19 cellular contexts compared by ENCODE assay signal in the genomic region with DNA sequence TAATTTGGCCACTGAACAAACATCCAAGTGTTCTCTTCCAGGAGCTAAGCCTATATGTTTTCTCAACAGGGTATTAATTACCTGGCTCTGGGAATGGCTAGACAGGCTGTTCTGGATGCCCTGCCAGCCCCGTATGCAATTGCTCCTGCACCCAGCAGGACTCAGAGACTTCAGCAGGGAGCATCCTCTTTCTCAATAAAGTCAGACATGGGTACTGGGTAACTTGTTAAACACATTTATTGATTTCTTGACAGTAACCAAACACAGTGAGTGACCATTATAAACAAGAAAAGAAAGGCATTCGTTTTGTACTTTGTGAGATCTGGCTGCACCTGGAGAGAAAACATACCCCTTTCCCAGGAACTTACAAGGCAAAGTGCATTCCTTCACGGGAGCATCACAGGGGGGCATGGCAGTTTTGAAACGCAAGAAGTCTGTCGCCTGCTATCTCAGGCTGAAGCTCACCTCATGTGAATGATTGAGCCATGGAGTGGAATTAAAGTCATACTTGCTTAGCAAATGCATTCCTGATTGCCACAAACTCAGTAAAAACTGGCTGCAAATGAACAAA.
"Had no signal": no experiment of that assay in that cellular context is flagged by ENCODE, and none has a peak within 500 bp of the region (broad histone marks: within the 10 kb centered on the region; RNA-seq: fewer than 3 reads in every experiment).

No MANE protein-coding gene starts in this region.

- DNase-seq: activated CD4-positive, alpha-beta T cell treated with anti-CD3 and anti-CD28 coated beads for 48 hours; activated CD8-positive, alpha-beta memory T cell treated with anti-CD3 and anti-CD28 coated beads, Interleukin-2, amount 50 U/mL, for 48 hours; activated CD8-positive, alpha-beta T cell treated with anti-CD3 and anti-CD28 coated beads, Interleukin-2, amount 10 ng/mL, durations not matched to agents 7 days and 5 days; activated gamma-delta T cell treated with Interleukin-2 at 50 U/mL for 16 hours; activated naive CD8-positive, alpha-beta T cell treated with anti-CD3 and anti-CD28 coated beads for 36 hours; amygdala; effector memory CD4-positive, alpha-beta T cell; foreskin keratinocyte; left colon; mammary epithelial cell; naive B cell; pancreas; retina; stimulated activated CD4-positive, alpha-beta T cell treated with anti-CD3 and anti-CD28 coated beads, Interleukin-2, amount 100 ng/mL, for 48 hours; T-helper 17 cell had no signal

- H3K36me3 ChIP-seq: pancreas had no signal

- H3K27me3 ChIP-seq: foreskin keratinocyte, pancreas had no signal

- ATAC-seq: activated CD8-positive, alpha-beta T cell treated with anti-CD3 and anti-CD28 coated beads, Interleukin-2, amount 10 ng/mL, durations not matched to agents 7 days and 5 days; foreskin keratinocyte; left colon; pancreas; stimulated activated memory B cell treated with anti-CD40 and anti-IgM and Interleukin-4, amounts not matched to agents 10 μg/mL and 1 μg/mL and 100 μg/mL, for 72 hours; T-helper 17 cell; WTC11 had no signal

- H3K27ac ChIP-seq: foreskin keratinocyte, pancreas had no signal

- H3K4me1 ChIP-seq: foreskin keratinocyte had no signal

- H3K4me3 ChIP-seq: pancreas had no signal

- H3K9me3 ChIP-seq: pancreas had no signal

- H3K9me3 Mint-ChIP-seq: activated naive CD8-positive, alpha-beta T cell treated with anti-CD3 and anti-CD28 coated beads for 36 hours; brain; dendritic cell treated with granulocyte-macrophage colony-stimulating factor and Interleukin-4, amounts not matched to agents 40 ng/mL and 50 ng/mL, for 4 days had no signal

- H3K27me3 Mint-ChIP-seq: activated naive CD8-positive, alpha-beta T cell treated with anti-CD3 and anti-CD28 coated beads for 36 hours; dendritic cell treated with granulocyte-macrophage colony-stimulating factor and Interleukin-4, amounts not matched to agents 40 ng/mL and 50 ng/mL, for 4 days; stimulated activated memory B cell treated with anti-CD40 and anti-IgM and Interleukin-4, amounts not matched to agents 10 μg/mL and 1 μg/mL and 100 μg/mL, for 72 hours had no signal

- H3K4me1 Mint-ChIP-seq: activated naive CD8-positive, alpha-beta T cell treated with anti-CD3 and anti-CD28 coated beads for 36 hours; brain; naive B cell; stimulated activated memory B cell treated with anti-CD40 and anti-IgM and Interleukin-4, amounts not matched to agents 10 μg/mL and 1 μg/mL and 100 μg/mL, for 72 hours; T-helper 17 cell had no signal

- H3K4me3 Mint-ChIP-seq: activated CD8-positive, alpha-beta T cell treated with anti-CD3 and anti-CD28 coated beads, Interleukin-2, amount 10 ng/mL, durations not matched to agents 7 days and 5 days; activated naive CD8-positive, alpha-beta T cell treated with anti-CD3 and anti-CD28 coated beads for 36 hours; brain; dendritic cell treated with granulocyte-macrophage colony-stimulating factor and Interleukin-4, amounts not matched to agents 40 ng/mL and 50 ng/mL, for 4 days; naive B cell; stimulated activated memory B cell treated with anti-CD40 and anti-IgM and Interleukin-4, amounts not matched to agents 10 μg/mL and 1 μg/mL and 100 μg/mL, for 72 hours; T-helper 17 cell; WTC11 had no signal

- H3K36me3 Mint-ChIP-seq: activated naive CD8-positive, alpha-beta T cell treated with anti-CD3 and anti-CD28 coated beads for 36 hours; brain; naive B cell; stimulated activated memory B cell treated with anti-CD40 and anti-IgM and Interleukin-4, amounts not matched to agents 10 μg/mL and 1 μg/mL and 100 μg/mL, for 72 hours had no signal

- H3K27ac Mint-ChIP-seq: activated CD8-positive, alpha-beta T cell treated with anti-CD3 and anti-CD28 coated beads, Interleukin-2, amount 10 ng/mL, durations not matched to agents 7 days and 5 days; activated naive CD8-positive, alpha-beta T cell treated with anti-CD3 and anti-CD28 coated beads for 36 hours; dendritic cell treated with granulocyte-macrophage colony-stimulating factor and Interleukin-4, amounts not matched to agents 40 ng/mL and 50 ng/mL, for 4 days; naive B cell; stimulated activated memory B cell treated with anti-CD40 and anti-IgM and Interleukin-4, amounts not matched to agents 10 μg/mL and 1 μg/mL and 100 μg/mL, for 72 hours; T-helper 17 cell; WTC11 had no signal
